ENCODE assay signal across 10 cellular contexts in genomic region chr10:68871731-68872342, GRCh38. TPM values are rescaled to one million over a fixed set of nuclear protein-coding genes. Genes with fewer than 3 reads are reported as not detected.
A peak's percentile ranks its signal among the peaks of the same experiment; 100 is the strongest.
DNase-seq lines count a peak whose midpoint lies in the region; ATAC-seq and TF ChIP-seq lines count a peak whose summit lies in the region.
"Had no signal": no experiment of that assay in that cellular context is flagged by ENCODE, and none has a peak within 500 bp of the region (broad histone marks: within the 10 kb centered on the region; RNA-seq: fewer than 3 reads in every experiment).

No MANE protein-coding gene starts in this region.

- no peaks in the 10 kb centered on the region for H3K9me3 Mint-ChIP-seq in activated T-cell treated with anti-CD3 and anti-CD28 coated beads, Interleukin-2, amount 50 U/mL, for 24 hours
- H3K9me3 Mint-ChIP-seq in activated T-cell treated with anti-CD3 and anti-CD28 coated beads, Interleukin-2, amount 50 U/mL, for 72 hours, result no peaks in the 10 kb centered on the region
- H3K9me3 Mint-ChIP-seq in natural killer cell, result no peaks in the 10 kb centered on the region

- no peaks in the 10 kb centered on the region for H3K4me1 ChIP-seq in urinary bladder (ENCODE audit: insufficient read depth)

- peaks cover 18% of the 10 kb centered on the region for H3K4me1 Mint-ChIP-seq in activated T-cell treated with anti-CD3 and anti-CD28 coated beads, Interleukin-2, amount 50 U/mL, for 24 hours (ENCODE audit: low read depth)
- H3K4me1 Mint-ChIP-seq in activated T-cell treated with anti-CD3 and anti-CD28 coated beads, Interleukin-2, amount 50 U/mL, for 72 hours (ENCODE audit: low read depth), result peaks cover 16% of the 10 kb centered on the region
- no peaks in the 10 kb centered on the region for H3K4me1 Mint-ChIP-seq in natural killer cell

- intact Hi-C loops in natural killer cell (cut with micrococcal nuclease), result no loop called here

- ATAC-seq in activated T-cell treated with anti-CD3 and anti-CD28 coated beads, Interleukin-2, amount 50 U/mL, for 72 hours (replicated peaks in 1 of 2), result no peak
- no peak for ATAC-seq in HG02938 (IDR thresholded peaks at IDR 0.05; ENCODE audit: unreplicated experiment)
- no peak for ATAC-seq in GM19463 (IDR thresholded peaks at IDR 0.05; ENCODE audit: unreplicated experiment)
- no peak for ATAC-seq in natural killer cell

- H3K27ac Mint-ChIP-seq in activated T-cell treated with anti-CD3 and anti-CD28 coated beads, Interleukin-2, amount 50 U/mL, for 24 hours, result peak overlapping the region; percentile 55
- H3K27ac Mint-ChIP-seq in activated T-cell treated with anti-CD3 and anti-CD28 coated beads, Interleukin-2, amount 50 U/mL, for 72 hours, result no peak overlapping the region
- H3K27ac Mint-ChIP-seq in natural killer cell, result no peak overlapping the region

- no peak for TF ChIP-seq CTCF in natural killer cell (IDR thresholded peaks at IDR 0.05)

- H3K4me3 Mint-ChIP-seq in activated T-cell treated with anti-CD3 and anti-CD28 coated beads, Interleukin-2, amount 50 U/mL, for 24 hours, result no peak overlapping the region
- no peak overlapping the region for H3K4me3 Mint-ChIP-seq in activated T-cell treated with anti-CD3 and anti-CD28 coated beads, Interleukin-2, amount 50 U/mL, for 72 hours
- H3K4me3 Mint-ChIP-seq in natural killer cell, result no peak overlapping the region

- WGBS in urinary bladder, result 21% methylated on average over 5 of the region's 5 CpGs

- no peak for DNase-seq in activated T-cell treated with anti-CD3 and anti-CD28 coated beads, Interleukin-2, amount 50 U/mL, for 24 hours
- DNase-seq in activated T-cell treated with anti-CD3 and anti-CD28 coated beads, Interleukin-2, amount 50 U/mL, for 72 hours, result no peak
- DNase-seq in SK-N-DZ (ENCODE audit: low spot score), result peak; percentile 93
- peak; percentile 98 for DNase-seq in iris pigment epithelial cell (ENCODE audit: low read depth)
- DNase-seq in natural killer cell, result no peak
- DNase-seq: stimulated activated CD4-positive, alpha-beta T cell treated with anti-CD3 and anti-CD28 coated beads, Interleukin-4, amount 100 ng/mL, for 1 hour had no signal

- H3K4me3 ChIP-seq in urinary bladder (ENCODE audit: low read depth, low read length), result no peak overlapping the region

- H3K36me3 ChIP-seq in urinary bladder (ENCODE audit: insufficient read depth), result no peaks in the 10 kb centered on the region

- H3K27ac ChIP-seq in urinary bladder (ENCODE audit: low read depth), result peak overlapping the region; percentile 18
- H3K27ac ChIP-seq: 22Rv1 had no signal

- H3K36me3 Mint-ChIP-seq in activated T-cell treated with anti-CD3 and anti-CD28 coated beads, Interleukin-2, amount 50 U/mL, for 24 hours (ENCODE audit: low read depth), result no peaks in the 10 kb centered on the region
- H3K36me3 Mint-ChIP-seq in activated T-cell treated with anti-CD3 and anti-CD28 coated beads, Interleukin-2, amount 50 U/mL, for 72 hours (ENCODE audit: insufficient read depth in 2 of 2), result no peaks in the 10 kb centered on the region
- H3K36me3 Mint-ChIP-seq in natural killer cell, result no peaks in the 10 kb centered on the region

- no peaks in the 10 kb centered on the region for H3K27me3 Mint-ChIP-seq in activated T-cell treated with anti-CD3 and anti-CD28 coated beads, Interleukin-2, amount 50 U/mL, for 24 hours
- H3K27me3 Mint-ChIP-seq in activated T-cell treated with anti-CD3 and anti-CD28 coated beads, Interleukin-2, amount 50 U/mL, for 72 hours (ENCODE audit: low read depth), result no peaks in the 10 kb centered on the region
- H3K27me3 Mint-ChIP-seq in natural killer cell (ENCODE audit: low read depth in 2 of 2), result peaks cover 0 to 5% of the 10 kb centered on the region in 2 donors

RNA-seq across cellular contexts. Expression of gene DDX50, which starts 29.3 kb away (rescaled TPM):
- total RNA-seq in activated T-cell treated with anti-CD3 and anti-CD28 coated beads, Interleukin-2, amount 50 U/mL, for 72 hours, result 10 to 100 TPM; 61.8 to 62.8 TPM
- polyA plus RNA-seq in SK-N-DZ (2014; cell fraction: cytosol; rRNA removed), result 92.9 and 93.9 TPM in 2 replicates
- 33.0 and 52.1 TPM in 2 replicates for polyA plus RNA-seq in SK-N-DZ (2014; cell fraction: nucleus; rRNA removed)
- total RNA-seq in urinary bladder, result 63.4 TPM
- 38.2 TPM for polyA plus RNA-seq in urinary bladder
- total RNA-seq in natural killer cell, result 10 to 100 TPM; 28.3 to 33.1 (median 31.9) TPM

RNA-seq across cellular contexts. Expression of gene STOX1, which starts 44.5 kb away (rescaled TPM):
- under 1 TPM; 0.19 to 0.41 TPM for total RNA-seq in activated T-cell treated with anti-CD3 and anti-CD28 coated beads, Interleukin-2, amount 50 U/mL, for 72 hours
- polyA plus RNA-seq in SK-N-DZ (2014; cell fraction: cytosol; rRNA removed), result 4.9 and 6.4 TPM in 2 replicates
- polyA plus RNA-seq in SK-N-DZ (2014; cell fraction: nucleus; rRNA removed), result 4.6 and 5.1 TPM in 2 replicates
- total RNA-seq in urinary bladder, result 4.7 TPM
- 2.7 TPM for polyA plus RNA-seq in urinary bladder
- total RNA-seq in natural killer cell, result under 1 TPM in 1 of 3 donors, not detected in 2; 0.07 TPM

Comparison
In these comparisons a context has a peak if more than half of its experiments do, and no peak if none do; other contexts are left out.
1. DNase-seq: peak in SK-N-DZ (single experiment) and iris pigment epithelial cell (single experiment); none in activated T-cell treated with anti-CD3 and anti-CD28 coated beads, Interleukin-2, amount 50 U/mL, for 24 hours (single experiment), activated T-cell treated with anti-CD3 and anti-CD28 coated beads, Interleukin-2, amount 50 U/mL, for 72 hours (0 of 2) and natural killer cell (single experiment).